In the genomic region with DNA sequence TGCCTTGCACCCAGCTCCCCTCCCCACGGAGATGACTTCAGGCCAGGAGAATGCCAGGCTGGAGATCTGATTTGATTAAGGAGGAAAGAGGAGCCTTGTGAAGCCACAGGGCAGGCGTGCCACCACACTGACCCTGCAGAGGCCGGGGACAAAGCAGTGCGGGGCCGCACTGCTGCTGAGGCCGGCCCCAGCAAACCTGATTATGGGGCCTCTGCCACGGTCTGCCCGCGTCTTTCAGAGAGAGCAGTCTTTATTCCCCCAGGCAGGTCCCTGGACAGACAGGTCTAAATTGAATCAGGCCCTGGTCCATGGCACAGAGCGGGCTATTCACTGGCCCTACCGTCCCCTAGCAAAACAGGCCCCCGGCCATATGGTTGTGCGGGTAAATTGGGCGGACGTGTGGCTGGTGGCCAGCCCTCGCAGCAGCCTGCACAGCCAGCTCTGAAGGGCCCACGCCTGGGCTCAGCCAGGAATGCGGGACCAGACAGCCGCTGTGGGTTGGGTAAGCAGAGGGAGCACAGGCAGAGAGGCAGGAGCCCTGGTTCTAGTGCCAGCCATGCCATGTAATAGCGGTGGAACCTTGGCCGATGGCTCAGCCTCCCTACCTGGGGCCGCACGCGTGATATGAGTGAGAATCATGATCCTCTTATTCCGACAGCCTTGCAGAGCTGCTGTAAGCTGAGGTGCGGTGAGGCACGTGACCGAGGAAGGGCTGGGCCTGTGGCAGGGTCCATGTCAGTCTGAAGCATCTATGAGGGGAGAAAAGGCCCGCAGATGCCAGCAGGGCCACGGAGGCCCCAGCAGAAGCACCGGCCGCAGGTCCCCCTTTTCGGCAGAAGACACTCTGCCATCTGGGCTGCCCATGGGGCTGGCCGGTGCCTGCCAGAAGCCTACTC, we compare ENCODE assay signal across 21 cellular contexts.
A peak's percentile ranks its signal among the peaks of the same experiment; 100 is the strongest.
DNase-seq lines count a peak whose midpoint lies in the region; ATAC-seq and TF ChIP-seq lines count a peak whose summit lies in the region.
"Had no signal": no experiment of that assay in that cellular context is flagged by ENCODE, and none has a peak within 500 bp of the region (broad histone marks: within the 10 kb centered on the region; RNA-seq: fewer than 3 reads in every experiment).

No MANE protein-coding gene starts in this region.

- H3K4ac ChIP-seq in neuronal stem cell (ENCODE audit: low read length) = peak overlapping the region; percentile 84

- H3K27me3 ChIP-seq in WERI-Rb-1 (ENCODE audit: insufficient read depth, low read depth, severe bottlenecking) (no peaks in the 10 kb centered on the region), neuronal stem cell (ENCODE audit: control insufficient read depth in 3 of 3, insufficient read depth in 3 of 3, low read depth in 1 of 3, low read length in 3 of 3) (peaks cover 0 to 5% (median 0%) of the 10 kb centered on the region in 3 experiments)
- H3K27me3 ChIP-seq: BLaER1 treated with 17β-estradiol and CSF1 and Interleukin-3, amounts not matched to agents 10 nM and 100 nM; brain microvascular endothelial cell; neutrophil; tibial nerve had no signal

- no peak for ATAC-seq in HG03342 (IDR thresholded peaks at IDR 0.05; ENCODE audit: unreplicated experiment)
- ATAC-seq: HCT116, left ventricle myocardium superior had no signal

- peak overlapping the region; percentile 49 for H3K23ac ChIP-seq in neuronal stem cell (ENCODE audit: low read depth, low read length, poor library complexity)

- no peak overlapping the region for H4K8ac ChIP-seq in neuronal stem cell (ENCODE audit: low read depth, low read length)

- H3K27ac ChIP-seq in WERI-Rb-1 (no peak overlapping the region), neuronal stem cell (replicated peaks; ENCODE audit: low read length) (no peak overlapping the region), OCI-LY7 (ENCODE audit: low read depth, low read length, poor library complexity, severe bottlenecking) (no peak overlapping the region)
- H3K27ac ChIP-seq: BLaER1 treated with 17β-estradiol and CSF1 and Interleukin-3, amounts not matched to agents 10 nM and 100 nM; brain microvascular endothelial cell; heart right ventricle; KMS-11; neutrophil had no signal

- H3K4me1 ChIP-seq in neuronal stem cell (ENCODE audit: control insufficient read depth in 2 of 2, insufficient read depth in 1 of 2, low read depth in 1 of 2, low read length in 2 of 2) = no peaks in the 10 kb centered on the region
- H3K4me1 ChIP-seq in OCI-LY7 (ENCODE audit: insufficient read depth, low read length, poor library complexity, severe bottlenecking) = no peaks in the 10 kb centered on the region
- H3K4me1 ChIP-seq: BLaER1 treated with 17β-estradiol and CSF1 and Interleukin-3, amounts not matched to agents 10 nM and 100 nM; heart right ventricle; tibial nerve had no signal

- no peak overlapping the region for H4K91ac ChIP-seq in neuronal stem cell (ENCODE audit: low read depth, low read length, poor library complexity)

- H3K36me3 ChIP-seq in WERI-Rb-1 (no peaks in the 10 kb centered on the region), neuronal stem cell (replicated peaks in 1 of 2; ENCODE audit: control insufficient read depth in 2 of 2, insufficient read depth in 2 of 2, low read length in 2 of 2) (no peaks in the 10 kb centered on the region), OCI-LY7 (ENCODE audit: insufficient read depth, low read length) (no peaks in the 10 kb centered on the region)
- H3K36me3 ChIP-seq: BLaER1 treated with 17β-estradiol and CSF1 and Interleukin-3, amounts not matched to agents 10 nM and 100 nM; brain microvascular endothelial cell; heart right ventricle; neutrophil; tibial nerve had no signal

- H2AK5ac ChIP-seq in neuronal stem cell (ENCODE audit: low read depth, low read length) = peak overlapping the region; percentile 67

- WGBS in neuronal stem cell (ENCODE audit: extremely low coverage in 2 of 2, insufficient read length in 2 of 2, insufficient replicate concordance in 1 of 2), 2 donors = no CpG with 5 or more reads among the region's 34 CpGs

- no peak for TF ChIP-seq CTCF in WERI-Rb-1 (IDR thresholded peaks at IDR 0.05; ENCODE audit: low read depth, low read length)
- TF ChIP-seq CTCF in OCI-LY7 (conservative IDR thresholded peaks at IDR 0.05; ENCODE audit: low read length) = no peak

- H4K20me1 ChIP-seq in OCI-LY7 (ENCODE audit: insufficient read depth, low read length) = no peaks in the 10 kb centered on the region
- H4K20me1 ChIP-seq: BLaER1 treated with 17β-estradiol and CSF1 and Interleukin-3, amounts not matched to agents 10 nM and 100 nM had no signal

- peak overlapping the region; percentile 77 for H2BK5ac ChIP-seq in neuronal stem cell (ENCODE audit: low read length)

- CTCF ChIA-PET in OCI-LY7 (lab: Charles Lee; ENCODE audit: unreplicated experiment) = no interaction called here

- intact Hi-C loops in head of caudate nucleus (cut with DNase I) (no loop called here), OCI-LY7 (cut with micrococcal nuclease; ENCODE audit: unreplicated experiment) (no loop called here)

- POLR2A ChIA-PET in OCI-LY7 (lab: Charles Lee) = interaction anchor here (0.8 kb wide), 1 partner anchor 23 kb away, joined by 3 read pairs; no protein-coding TSS in a partner anchor

- no peaks in the 10 kb centered on the region for H3K9me2 ChIP-seq in OCI-LY7 (ENCODE audit: insufficient read depth, low read length)

- no peak overlapping the region for H2BK120ac ChIP-seq in neuronal stem cell (ENCODE audit: low read depth, low read length)

- H3K9me3 ChIP-seq in WERI-Rb-1 (ENCODE audit: severe bottlenecking) (no peaks in the 10 kb centered on the region), neuronal stem cell (replicated peaks in 1 of 2; ENCODE audit: control insufficient read depth in 2 of 2, insufficient read depth in 1 of 2, low read depth in 1 of 2, low read length in 2 of 2) (peaks cover 0 to 3% of the 10 kb centered on the region in 2 donors), OCI-LY7 (ENCODE audit: low read length) (no peaks in the 10 kb centered on the region)
- H3K9me3 ChIP-seq: BLaER1 treated with 17β-estradiol and CSF1 and Interleukin-3, amounts not matched to agents 10 nM and 100 nM; heart right ventricle; neutrophil had no signal

- peak overlapping the region; percentile 30 for H2BK12ac ChIP-seq in neuronal stem cell (ENCODE audit: low read length)

- no peaks in the 10 kb centered on the region for H3K79me1 ChIP-seq in neuronal stem cell (ENCODE audit: low read depth, low read length)

- no TSS peak for BruUV-seq in OCI-LY7 (replicated peaks; lab: Mats Ljungman, UMichigan)

- H2AFZ ChIP-seq in neuronal stem cell (ENCODE audit: low read length) (peak overlapping the region; percentile 60), OCI-LY7 (ENCODE audit: low read length) (no peak overlapping the region)

- H3K4me2 ChIP-seq in neuronal stem cell (ENCODE audit: insufficient read depth, low read length, poor library complexity, severe bottlenecking) = no peak overlapping the region
- no peak overlapping the region for H3K4me2 ChIP-seq in OCI-LY7 (ENCODE audit: low read length)
- H3K4me2 ChIP-seq: BLaER1 treated with 17β-estradiol and CSF1 and Interleukin-3, amounts not matched to agents 10 nM and 100 nM; KMS-11 had no signal

- H3K14ac ChIP-seq in neuronal stem cell (ENCODE audit: low read length) = peak overlapping the region; percentile 60

- DNase-seq in Ammon's horn (ENCODE audit: low spot score) (peak; percentile 41), WERI-Rb-1 (peak; percentile 40), head of caudate nucleus (peak in 22 of 42 donors; percentile 7 to 48 (median 32)), neuronal stem cell (ENCODE audit: low spot score) (no peak), GOT3 (lab: John Stamatoyannopoulos, UW) (no peak), OCI-LY7 (ENCODE audit: low spot score) (no peak), ecto neural progenitor cell (ENCODE audit: low spot score) (no peak)
- DNase-seq: activated naive CD8-positive, alpha-beta T cell treated with anti-CD3 and anti-CD28 coated beads, Interleukin-2, amount 10 ng/mL, durations not matched to agents 7 days and 5 days; brain microvascular endothelial cell; cortex of kidney; heart right ventricle; left ventricle myocardium superior; NCI-H1694; NCI-H2171; NCI-H526 treated with DMSO at 0.1 percent for 48 hours had no signal

- H2BK15ac ChIP-seq in neuronal stem cell (ENCODE audit: low read length) = peak overlapping the region; percentile 54

- H3K4me3 ChIP-seq in WERI-Rb-1 (ENCODE audit: low read depth, low read length) = no peak overlapping the region
- no peak overlapping the region for H3K4me3 ChIP-seq in neuronal stem cell (ENCODE audit: low read length in 2 of 2)
- no peak overlapping the region for H3K4me3 ChIP-seq in OCI-LY7 (ENCODE audit: low read depth, low read length, poor library complexity, severe bottlenecking)
- H3K4me3 ChIP-seq: BLaER1 treated with 17β-estradiol and CSF1 and Interleukin-3, amounts not matched to agents 10 nM and 100 nM; heart right ventricle; tibial nerve had no signal

- no peaks in the 10 kb centered on the region for H3K79me2 ChIP-seq in OCI-LY7 (ENCODE audit: insufficient read depth, low read depth, low read length)

- H3K9ac ChIP-seq in neuronal stem cell (ENCODE audit: low read depth, low read length, poor library complexity) = no peak overlapping the region
- H3K9ac ChIP-seq: BLaER1 treated with 17β-estradiol and CSF1 and Interleukin-3, amounts not matched to agents 10 nM and 100 nM; KMS-11 had no signal

- H3K18ac ChIP-seq in neuronal stem cell (ENCODE audit: low read length) = peak overlapping the region; percentile 89

Comparison
In these comparisons a context has a peak if more than half of its experiments do, and no peak if none do; other contexts are left out.
1. DNase-seq: peak in Ammon's horn (single experiment), WERI-Rb-1 (single experiment) and head of caudate nucleus (22 of 42); none in neuronal stem cell (single experiment), GOT3 (single experiment), OCI-LY7 (single experiment) and ecto neural progenitor cell (single experiment).